In genomic region chr15:39887832-39888231, GRCh38 we compare ENCODE assay signal across 8 cellular contexts. TPM values are rescaled to one million over a fixed set of nuclear protein-coding genes. Genes with fewer than 3 reads are reported as not detected.
DNase-seq lines count a peak whose midpoint lies in the region; ATAC-seq and TF ChIP-seq lines count a peak whose summit lies in the region.

No MANE protein-coding gene starts in this region.

- 38% methylated on average over 1 of the region's 1 CpG for WGBS in right cardiac atrium

- intact Hi-C loops in left cardiac atrium (cut with DNase I), result no loop called here
- intact Hi-C loops in Right ventricle myocardium superior (cut with DNase I), result no loop called here
- intact Hi-C loops in right cardiac atrium (cut with DNase I), result no loop called here

- no peaks in the 10 kb centered on the region for H3K27me3 ChIP-seq in right cardiac atrium (ENCODE audit: control insufficient read depth, insufficient read depth)

- no peak overlapping the region for H3K27ac ChIP-seq in right cardiac atrium (ENCODE audit: low read length)

- no peak overlapping the region for H3K4me3 ChIP-seq in right cardiac atrium (ENCODE audit: low read length)

- H3K9me3 ChIP-seq in right cardiac atrium (ENCODE audit: control insufficient read depth, low read length), result no peaks in the 10 kb centered on the region

- DNase-seq in left cardiac atrium (peak; percentile 21), Right ventricle myocardium superior (no peak), right cardiac atrium (no peak), NCI-H2107 (lab: John Stamatoyannopoulos, UW) (no peak)

- ATAC-seq in left cardiac atrium, result peak; percentile 57 to 73
- ATAC-seq in Right ventricle myocardium superior (ENCODE audit: poor library complexity), result no peak
- ATAC-seq in SK-N-SH treated with all-trans-retinoic acid at 6 μM for 48 hours, result peak; percentile 94
- peak; percentile 63 to 71 for ATAC-seq in right cardiac atrium
- no peak for ATAC-seq in HG02840 (IDR thresholded peaks at IDR 0.05; ENCODE audit: low FRiP score, unreplicated experiment)
- no peak for ATAC-seq in GM18867 (IDR thresholded peaks at IDR 0.05; ENCODE audit: unreplicated experiment)
- no peak for ATAC-seq in GM19035 (IDR thresholded peaks at IDR 0.05; ENCODE audit: unreplicated experiment)

- no peaks in the 10 kb centered on the region for H3K4me1 ChIP-seq in right cardiac atrium (ENCODE audit: control insufficient read depth, insufficient read depth, low read length)

TF ChIP-seq in SK-N-SH treated with all-trans-retinoic acid at 6 μM for 48 hours, 23 proteins besides CTCF, POLR2A, EP300 and RAD21:
- no peak for TF ChIP-seq ISL1 (CRISPR knock-in tag; IDR thresholded peaks at IDR 0.05)

RNA-seq across cellular contexts. Expression of gene GPR176, which starts 32.2 kb away (rescaled TPM):
- total RNA-seq in left cardiac atrium, result 1 to 10 TPM; 2.9 to 4.8 TPM
- total RNA-seq in Right ventricle myocardium superior, result 1.4 TPM
- 1 to 10 TPM; 1.4 to 3.9 (median 1.8) TPM for total RNA-seq in right cardiac atrium
- 1.8 TPM for polyA plus RNA-seq in right cardiac atrium

RNA-seq across cellular contexts. Expression of gene EIF2AK4, which starts 46.1 kb away (rescaled TPM):
- 10 to 100 TPM; 23.4 to 25.1 TPM for total RNA-seq in left cardiac atrium
- total RNA-seq in Right ventricle myocardium superior, result 21.2 TPM
- total RNA-seq in right cardiac atrium, result 10 to 100 TPM; 22.3 to 28.3 (median 25.1) TPM
- polyA plus RNA-seq in right cardiac atrium, result 35.4 TPM

Comparison
In these comparisons a context has a peak if more than half of its experiments do, and no peak if none do; other contexts are left out.
1. ATAC-seq: peak in left cardiac atrium (2 of 2), SK-N-SH treated with all-trans-retinoic acid at 6 μM for 48 hours (single experiment) and right cardiac atrium (2 of 2); none in Right ventricle myocardium superior (single experiment), HG02840 (single experiment), GM18867 (single experiment) and GM19035 (single experiment).